8 cellular contexts compared by ENCODE assay signal in genomic region chr1:45521413-45522323, GRCh38. TPM values are rescaled to one million over a fixed set of nuclear protein-coding genes. Genes with fewer than 3 reads are reported as not detected.
DNase-seq lines count a peak whose midpoint lies in the region; ATAC-seq and TF ChIP-seq lines count a peak whose summit lies in the region.

Gene PRDX1 (minus strand): TSS chr1:45521884. CDS start chr1:45519043, 2,841 bp downstream.

- peak within 1 kb of the TSS; percentile 96 to 97 for H3K9ac ChIP-seq in mucosa of rectum (ENCODE audit: low read depth in 1 of 2, low read length in 2 of 2)

- H3K27ac ChIP-seq in mucosa of rectum (ENCODE audit: low read depth in 2 of 2, low read length in 2 of 2) = peak within 1 kb of the TSS; percentile 90 to 92

- H3K4me1 ChIP-seq in mucosa of rectum (ENCODE audit: control insufficient read depth in 2 of 2, insufficient read depth in 2 of 2, low read length in 2 of 2) = peaks cover 9 to 19% of the 10 kb centered on the region in 2 donors

- DNase-seq in DMS 273 (lab: John Stamatoyannopoulos, UW; ENCODE audit: unreplicated experiment) (peak; percentile 99), HuH-7.5 (ENCODE audit: low spot score) (peak; percentile 67), OCI-M2 (lab: John Stamatoyannopoulos, UW; ENCODE audit: unreplicated experiment) (peak; percentile 73), activated T-cell treated with anti-CD3 and anti-CD28 coated beads for 48 hours (ENCODE audit: low read depth) (peak; percentile 96), epithelial cell of proximal tubule (ENCODE audit: low read depth) (no peak)
- peak; percentile 99 for DNase-seq in stimulated activated CD8-positive, alpha-beta memory T cell treated with anti-CD3 and anti-CD28 coated beads, Interleukin-4, amount 100 ng/mL, for 48 hours

- peak; percentile 62 for ATAC-seq in GM21526 (IDR thresholded peaks at IDR 0.05; ENCODE audit: low FRiP score, unreplicated experiment)

- no peaks in the 10 kb centered on the region for H3K9me3 ChIP-seq in mucosa of rectum (ENCODE audit: control insufficient read depth in 2 of 2, low read length in 2 of 2)

- H3K36me3 ChIP-seq in mucosa of rectum (ENCODE audit: control insufficient read depth in 2 of 2, insufficient read depth in 2 of 2, low read length in 2 of 2) = peaks cover 0 to 10% of the 10 kb centered on the region in 2 donors

- H3K4me3 ChIP-seq in epithelial cell of proximal tubule (ENCODE audit: low read depth, low read length) (peak within 1 kb of the TSS; percentile 81), mucosa of rectum (ENCODE audit: low read length in 2 of 2) (peak within 1 kb of the TSS; percentile 94 to 95)

- H3K27me3 ChIP-seq in mucosa of rectum (ENCODE audit: control insufficient read depth in 2 of 2, insufficient read depth in 2 of 2, low read length in 2 of 2) = no peaks in the 10 kb centered on the region

- TF ChIP-seq CTCF in epithelial cell of proximal tubule (conservative IDR thresholded peaks at IDR 0.05; ENCODE audit: low read depth, low read length) = peak; percentile 8

RNA-seq across cellular contexts. Expression of gene PRDX1, which starts in this region (rescaled TPM):
- total RNA-seq in epithelial cell of proximal tubule = 824 and 1,060 TPM in 2 replicates
